ENCODE assay signal across 8 cellular contexts in genomic region chr4:140439644-140440043, GRCh38. TPM values are rescaled to one million over a fixed set of nuclear protein-coding genes. Genes with fewer than 3 reads are reported as not detected.
"Had no signal": no experiment of that assay in that cellular context is flagged by ENCODE, and none has a peak within 500 bp of the region (broad histone marks: within the 10 kb centered on the region; RNA-seq: fewer than 3 reads in every experiment).

No MANE protein-coding gene starts in this region.

- DNase-seq: GDM1, GF-D8 had no signal

- FAIRE-seq: G401.6, GM12878, GM12891, GM18507, GM19239 had no signal

- H3K4me3 ChIP-seq: GM12878 had no signal

- ATAC-seq: GM12878 had no signal

RNA-seq across cellular contexts. Expression of gene MGAT4D, which starts 58.4 kb away (rescaled TPM):
- total RNA-seq: G401, GM12878 had no signal
- polyA plus RNA-seq: GM12878 had no signal
